ENCODE assay signal across 1 cellular context in the genomic region with DNA sequence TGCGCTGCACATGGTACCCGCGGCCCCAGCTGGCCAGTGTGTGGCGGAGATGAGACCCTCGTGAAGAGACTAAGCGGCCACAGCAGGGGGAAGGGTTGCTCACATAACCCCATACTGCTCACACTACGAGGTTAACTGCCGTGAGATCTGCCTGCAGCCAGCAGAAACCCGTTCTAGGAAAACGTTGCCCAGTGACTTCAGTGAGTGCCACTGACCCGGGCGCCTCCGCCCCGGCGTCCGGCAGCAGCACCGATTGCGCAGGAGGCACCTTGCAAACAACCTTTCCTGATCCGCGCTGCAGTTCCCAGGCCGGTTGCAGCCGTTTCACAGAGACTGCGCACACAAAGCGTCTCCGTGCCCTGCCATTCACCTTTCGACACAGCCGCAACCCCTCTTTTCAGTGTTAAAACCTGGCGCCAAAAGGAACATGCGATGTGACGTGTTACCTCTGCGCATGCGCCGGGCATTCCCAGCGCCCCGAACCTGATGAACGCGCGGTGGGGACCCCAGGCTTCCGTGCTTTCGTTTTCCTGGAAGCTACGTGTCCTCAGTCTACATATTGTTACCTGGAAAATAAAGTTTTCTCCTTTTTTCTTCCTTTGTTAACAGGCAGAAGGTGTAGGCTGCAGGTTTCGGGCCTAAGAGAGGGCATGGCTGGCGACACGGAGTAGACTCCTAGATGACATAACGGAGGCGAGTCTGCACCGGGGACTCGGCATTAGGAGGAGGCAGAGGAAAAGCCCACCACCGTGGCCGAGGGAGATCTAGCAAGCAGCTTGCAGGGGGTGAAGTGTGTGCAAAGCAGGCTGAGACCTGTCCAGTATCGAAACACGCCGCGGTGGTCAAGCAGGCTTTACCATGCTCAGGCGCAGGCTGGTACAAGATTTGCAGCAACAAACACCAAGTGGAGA.
TF ChIP-seq lines count a peak whose summit lies in the region.

No MANE protein-coding gene starts in this region.

TF ChIP-seq in HepG2, 621 proteins besides CTCF, POLR2A, EP300 and RAD21 (continued from another document and continues in another):
- TF ChIP-seq, protein P1, sequence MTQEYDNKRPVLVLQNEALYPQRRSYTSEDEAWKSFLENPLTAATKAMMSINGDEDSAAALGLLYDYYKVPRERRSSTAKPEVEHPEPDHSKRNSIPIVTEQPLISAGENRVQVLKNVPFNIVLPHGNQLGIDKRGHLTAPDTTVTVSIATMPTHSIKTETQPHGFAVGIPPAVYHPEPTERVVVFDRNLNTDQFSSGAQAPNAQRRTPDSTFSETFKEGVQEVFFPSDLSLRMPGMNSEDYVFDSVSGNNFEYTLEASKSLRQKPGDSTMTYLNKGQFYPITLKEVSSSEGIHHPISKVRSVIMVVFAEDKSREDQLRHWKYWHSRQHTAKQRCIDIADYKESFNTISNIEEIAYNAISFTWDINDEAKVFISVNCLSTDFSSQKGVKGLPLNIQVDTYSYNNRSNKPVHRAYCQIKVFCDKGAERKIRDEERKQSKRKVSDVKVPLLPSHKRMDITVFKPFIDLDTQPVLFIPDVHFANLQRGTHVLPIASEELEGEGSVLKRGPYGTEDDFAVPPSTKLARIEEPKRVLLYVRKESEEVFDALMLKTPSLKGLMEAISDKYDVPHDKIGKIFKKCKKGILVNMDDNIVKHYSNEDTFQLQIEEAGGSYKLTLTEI (CRISPR knock-in tag; conservative IDR thresholded peaks at IDR 0.05), result no peak
- no peak for TF ChIP-seq ZNF432 (CRISPR knock-in tag; IDR thresholded peaks at IDR 0.05; ENCODE audit: borderline replicate concordance)
- no peak for TF ChIP-seq MATR3 (CRISPR knock-in tag; IDR thresholded peaks at IDR 0.05)
- TF ChIP-seq, protein P2, sequence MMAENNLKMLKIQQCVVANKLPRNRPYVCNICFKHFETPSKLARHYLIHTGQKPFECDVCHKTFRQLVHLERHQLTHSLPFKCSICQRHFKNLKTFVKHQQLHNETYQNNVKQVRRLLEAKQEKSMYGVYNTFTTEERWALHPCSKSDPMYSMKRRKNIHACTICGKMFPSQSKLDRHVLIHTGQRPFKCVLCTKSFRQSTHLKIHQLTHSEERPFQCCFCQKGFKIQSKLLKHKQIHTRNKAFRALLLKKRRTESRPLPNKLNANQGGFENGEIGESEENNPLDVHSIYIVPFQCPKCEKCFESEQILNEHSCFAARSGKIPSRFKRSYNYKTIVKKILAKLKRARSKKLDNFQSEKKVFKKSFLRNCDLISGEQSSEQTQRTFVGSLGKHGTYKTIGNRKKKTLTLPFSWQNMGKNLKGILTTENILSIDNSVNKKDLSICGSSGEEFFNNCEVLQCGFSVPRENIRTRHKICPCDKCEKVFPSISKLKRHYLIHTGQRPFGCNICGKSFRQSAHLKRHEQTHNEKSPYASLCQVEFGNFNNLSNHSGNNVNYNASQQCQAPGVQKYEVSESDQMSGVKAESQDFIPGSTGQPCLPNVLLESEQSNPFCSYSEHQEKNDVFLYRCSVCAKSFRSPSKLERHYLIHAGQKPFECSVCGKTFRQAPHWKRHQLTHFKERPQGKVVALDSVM (CRISPR knock-in tag; IDR thresholded peaks at IDR 0.05), result no peak
- peak; percentile 81; the same call in 1 of the 2 replicates for TF ChIP-seq TP53 (CRISPR knock-in tag; conservative IDR thresholded peaks at IDR 0.05)
- peak; percentile 60 for TF ChIP-seq PHF8 (CRISPR knock-in tag; IDR thresholded peaks at IDR 0.05)
- TF ChIP-seq, protein P3, sequence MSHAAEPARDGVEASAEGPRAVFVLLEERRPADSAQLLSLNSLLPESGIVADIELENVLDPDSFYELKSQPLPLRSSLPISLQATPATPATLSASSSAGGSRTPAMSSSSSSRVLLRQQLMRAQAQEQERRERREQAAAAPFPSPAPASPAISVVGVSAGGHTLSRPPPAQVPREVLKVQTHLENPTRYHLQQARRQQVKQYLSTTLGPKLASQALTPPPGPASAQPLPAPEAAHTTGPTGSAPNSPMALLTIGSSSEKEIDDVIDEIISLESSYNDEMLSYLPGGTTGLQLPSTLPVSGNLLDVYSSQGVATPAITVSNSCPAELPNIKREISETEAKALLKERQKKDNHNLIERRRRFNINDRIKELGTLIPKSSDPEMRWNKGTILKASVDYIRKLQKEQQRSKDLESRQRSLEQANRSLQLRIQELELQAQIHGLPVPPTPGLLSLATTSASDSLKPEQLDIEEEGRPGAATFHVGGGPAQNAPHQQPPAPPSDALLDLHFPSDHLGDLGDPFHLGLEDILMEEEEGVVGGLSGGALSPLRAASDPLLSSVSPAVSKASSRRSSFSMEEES (CRISPR knock-in tag; IDR thresholded peaks at IDR 0.05), result peak; percentile 13; the same call in 1 of the 2 replicates
- no peak for TF ChIP-seq ZNF446 (CRISPR knock-in tag; IDR thresholded peaks at IDR 0.05)
- no peak for TF ChIP-seq FOXJ3 (CRISPR knock-in tag; IDR thresholded peaks at IDR 0.05; ENCODE audit: borderline replicate concordance)
- TF ChIP-seq ZNF318 (CRISPR knock-in tag; IDR thresholded peaks at IDR 0.05), result no peak
- TF ChIP-seq, protein P4, sequence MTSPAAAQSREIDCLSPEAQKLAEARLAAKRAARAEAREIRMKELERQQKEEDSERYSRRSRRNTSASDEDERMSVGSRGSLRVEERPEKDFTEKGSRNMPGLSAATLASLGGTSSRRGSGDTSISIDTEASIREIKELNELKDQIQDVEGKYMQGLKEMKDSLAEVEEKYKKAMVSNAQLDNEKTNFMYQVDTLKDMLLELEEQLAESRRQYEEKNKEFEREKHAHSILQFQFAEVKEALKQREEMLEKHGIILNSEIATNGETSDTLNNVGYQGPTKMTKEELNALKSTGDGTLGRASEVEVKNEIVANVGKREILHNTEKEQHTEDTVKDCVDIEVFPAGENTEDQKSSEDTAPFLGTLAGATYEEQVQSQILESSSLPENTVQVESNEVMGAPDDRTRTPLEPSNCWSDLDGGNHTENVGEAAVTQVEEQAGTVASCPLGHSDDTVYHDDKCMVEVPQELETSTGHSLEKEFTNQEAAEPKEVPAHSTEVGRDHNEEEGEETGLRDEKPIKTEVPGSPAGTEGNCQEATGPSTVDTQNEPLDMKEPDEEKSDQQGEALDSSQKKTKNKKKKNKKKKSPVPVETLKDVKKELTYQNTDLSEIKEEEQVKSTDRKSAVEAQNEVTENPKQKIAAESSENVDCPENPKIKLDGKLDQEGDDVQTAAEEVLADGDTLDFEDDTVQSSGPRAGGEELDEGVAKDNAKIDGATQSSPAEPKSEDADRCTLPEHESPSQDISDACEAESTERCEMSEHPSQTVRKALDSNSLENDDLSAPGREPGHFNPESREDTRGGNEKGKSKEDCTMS (CRISPR knock-in tag; conservative IDR thresholded peaks at IDR 0.05), result no peak
- TF ChIP-seq ZSCAN20 (CRISPR knock-in tag; IDR thresholded peaks at IDR 0.05; ENCODE audit: borderline replicate concordance), result no peak
- TF ChIP-seq, protein P5, sequence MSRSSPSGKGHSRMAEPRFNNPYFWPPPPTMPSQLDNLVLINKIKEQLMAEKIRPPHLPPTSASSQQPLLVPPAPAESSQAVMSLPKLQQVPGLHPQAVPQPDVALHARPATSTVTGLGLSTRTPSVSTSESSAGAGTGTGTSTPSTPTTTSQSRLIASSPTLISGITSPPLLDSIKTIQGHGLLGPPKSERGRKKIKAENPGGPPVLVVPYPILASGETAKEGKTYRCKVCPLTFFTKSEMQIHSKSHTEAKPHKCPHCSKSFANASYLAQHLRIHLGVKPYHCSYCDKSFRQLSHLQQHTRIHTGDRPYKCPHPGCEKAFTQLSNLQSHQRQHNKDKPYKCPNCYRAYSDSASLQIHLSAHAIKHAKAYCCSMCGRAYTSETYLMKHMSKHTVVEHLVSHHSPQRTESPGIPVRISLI (CRISPR knock-in tag; IDR thresholded peaks at IDR 0.05; ENCODE audit: borderline replicate concordance), result no peak
- TF ChIP-seq, protein P6, sequence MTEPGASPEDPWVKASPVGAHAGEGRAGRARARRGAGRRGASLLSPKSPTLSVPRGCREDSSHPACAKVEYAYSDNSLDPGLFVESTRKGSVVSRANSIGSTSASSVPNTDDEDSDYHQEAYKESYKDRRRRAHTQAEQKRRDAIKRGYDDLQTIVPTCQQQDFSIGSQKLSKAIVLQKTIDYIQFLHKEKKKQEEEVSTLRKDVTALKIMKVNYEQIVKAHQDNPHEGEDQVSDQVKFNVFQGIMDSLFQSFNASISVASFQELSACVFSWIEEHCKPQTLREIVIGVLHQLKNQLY (CRISPR knock-in tag; IDR thresholded peaks at IDR 0.05), result no peak
- no peak; the same call in 1 of the 2 replicates for TF ChIP-seq ZNF816 (CRISPR knock-in tag; IDR thresholded peaks at IDR 0.05; ENCODE audit: borderline replicate concordance)
- peak; percentile 51; the same call in 1 of the 2 replicates for TF ChIP-seq ZNF777 (CRISPR knock-in tag; IDR thresholded peaks at IDR 0.05)
- peak; percentile 5; the same call in 1 of the 2 replicates for TF ChIP-seq ZNF652 (CRISPR knock-in tag; IDR thresholded peaks at IDR 0.05; ENCODE audit: borderline replicate concordance, low read depth)
- no peak; the same call in 1 of the 2 replicates for TF ChIP-seq ZBTB46 (CRISPR knock-in tag; IDR thresholded peaks at IDR 0.05; ENCODE audit: borderline replicate concordance)
- no peak for TF ChIP-seq ARNT (IDR thresholded peaks at IDR 0.05)
- TF ChIP-seq, protein P7, sequence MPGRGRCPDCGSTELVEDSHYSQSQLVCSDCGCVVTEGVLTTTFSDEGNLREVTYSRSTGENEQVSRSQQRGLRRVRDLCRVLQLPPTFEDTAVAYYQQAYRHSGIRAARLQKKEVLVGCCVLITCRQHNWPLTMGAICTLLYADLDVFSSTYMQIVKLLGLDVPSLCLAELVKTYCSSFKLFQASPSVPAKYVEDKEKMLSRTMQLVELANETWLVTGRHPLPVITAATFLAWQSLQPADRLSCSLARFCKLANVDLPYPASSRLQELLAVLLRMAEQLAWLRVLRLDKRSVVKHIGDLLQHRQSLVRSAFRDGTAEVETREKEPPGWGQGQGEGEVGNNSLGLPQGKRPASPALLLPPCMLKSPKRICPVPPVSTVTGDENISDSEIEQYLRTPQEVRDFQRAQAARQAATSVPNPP (CRISPR knock-in tag; IDR thresholded peaks at IDR 0.05), result no peak
- TF ChIP-seq MXD4 (CRISPR knock-in tag; IDR thresholded peaks at IDR 0.05), result no peak
- TF ChIP-seq LCORL (IDR thresholded peaks at IDR 0.05), result no peak
- TF ChIP-seq LCORL (CRISPR knock-in tag; IDR thresholded peaks at IDR 0.05), result peak; percentile 50; the same call in 1 of the 2 replicates
